8 cellular contexts compared by ENCODE assay signal in genomic region chr20:48787861-48788375, GRCh38. TPM values are rescaled to one million over a fixed set of nuclear protein-coding genes. Genes with fewer than 3 reads are reported as not detected.
DNase-seq lines count a peak whose midpoint lies in the region; ATAC-seq and TF ChIP-seq lines count a peak whose summit lies in the region.

No MANE protein-coding gene starts in this region.

- H2AFZ ChIP-seq in mammary epithelial cell (ENCODE audit: low read depth, low read length) (no peak overlapping the region), trophoblast cell (ENCODE audit: insufficient read depth, low read length, poor library complexity) (no peak overlapping the region)

- peaks cover 8% of the 10 kb centered on the region for H3K36me3 Mint-ChIP-seq in activated T-cell treated with anti-CD3 and anti-CD28 coated beads, Interleukin-2, amount 50 U/mL, for 24 hours (ENCODE audit: low read depth)

- peaks cover 54% of the 10 kb centered on the region for H3K4me1 Mint-ChIP-seq in activated T-cell treated with anti-CD3 and anti-CD28 coated beads, Interleukin-2, amount 50 U/mL, for 24 hours (ENCODE audit: low read depth)

- H3K14ac ChIP-seq in trophoblast cell (ENCODE audit: low read length) = no peak overlapping the region

- H3K79me2 ChIP-seq in mammary epithelial cell (ENCODE audit: insufficient read depth, low read length) = no peaks in the 10 kb centered on the region
- no peaks in the 10 kb centered on the region for H3K79me2 ChIP-seq in trophoblast cell (ENCODE audit: control insufficient read depth, insufficient read depth, low read length, poor library complexity)

- no peaks in the 10 kb centered on the region for H3K4me1 ChIP-seq in mammary epithelial cell (ENCODE audit: insufficient read depth, low read length)
- no peaks in the 10 kb centered on the region for H3K4me1 ChIP-seq in trophoblast cell (ENCODE audit: control insufficient read depth in 1 of 2, insufficient read depth in 2 of 2, low read length in 2 of 2)

- ATAC-seq in GM18858 (IDR thresholded peaks at IDR 0.05; ENCODE audit: unreplicated experiment) (no peak), HG02938 (IDR thresholded peaks at IDR 0.05; ENCODE audit: unreplicated experiment) (no peak)

- no peak overlapping the region for H3K4me2 ChIP-seq in mammary epithelial cell (ENCODE audit: insufficient read depth, low read depth, low read length)
- no peak overlapping the region for H3K4me2 ChIP-seq in trophoblast cell (ENCODE audit: low read length)

- no peaks in the 10 kb centered on the region for H3K27me3 Mint-ChIP-seq in activated T-cell treated with anti-CD3 and anti-CD28 coated beads, Interleukin-2, amount 50 U/mL, for 24 hours

- TF ChIP-seq CTCF in NB4 (IDR thresholded peaks at IDR 0.05; ENCODE audit: low read depth, low read length) = no peak
- TF ChIP-seq CTCF in mammary epithelial cell (conservative IDR thresholded peaks at IDR 0.05 in 1 of 2, IDR thresholded peaks at IDR 0.05 in 1 of 2; ENCODE audit: extremely low read depth in 1 of 2, insufficient read depth in 1 of 2, low read depth in 1 of 2, low read length in 2 of 2) = no peak

- intact Hi-C loops in mammary epithelial cell (cut with micrococcal nuclease) = no loop called here

- H3K36me3 ChIP-seq in mammary epithelial cell (ENCODE audit: insufficient read depth, low read length) (no peaks in the 10 kb centered on the region), trophoblast cell (ENCODE audit: control insufficient read depth in 1 of 2, insufficient read depth in 2 of 2, low read length in 2 of 2) (no peaks in the 10 kb centered on the region)

- no peak overlapping the region for H2BK5ac ChIP-seq in trophoblast cell (ENCODE audit: low read depth, low read length, poor library complexity)

- H2BK12ac ChIP-seq in trophoblast cell (ENCODE audit: low read length) = no peak overlapping the region

- no peaks in the 10 kb centered on the region for H3K79me1 ChIP-seq in trophoblast cell (ENCODE audit: low read length)

- H3K27me3 ChIP-seq in mammary epithelial cell (ENCODE audit: insufficient read depth, low read length) = peaks cover 5% of the 10 kb centered on the region
- H3K27me3 ChIP-seq in trophoblast cell (ENCODE audit: insufficient read depth, low read length) = no peaks in the 10 kb centered on the region

- TF ChIP-seq POLR2A in NB4 (IDR thresholded peaks at IDR 0.05; ENCODE audit: extremely low read depth, insufficient read length) = no peak

- H3K4me3 ChIP-seq in NB4 (ENCODE audit: low read depth, low read length) = peak overlapping the region; percentile 39
- no peak overlapping the region for H3K4me3 ChIP-seq in mammary epithelial cell (replicated peaks in 1 of 3; ENCODE audit: insufficient read depth in 1 of 3, low read depth in 2 of 3, low read length in 3 of 3)
- no peak overlapping the region for H3K4me3 ChIP-seq in trophoblast cell (ENCODE audit: low read depth, low read length)

- no peak overlapping the region for H4K12ac ChIP-seq in trophoblast cell (ENCODE audit: low read depth, low read length)

- no peak overlapping the region for H2AK5ac ChIP-seq in trophoblast cell (ENCODE audit: low read length)

- no TSS peak for BruUV-seq in mammary epithelial cell (replicated peaks; lab: Mats Ljungman, UMichigan)

- dilution Hi-C loops in mammary epithelial cell (cut with HindIII; ENCODE audit: low sequenced_read_pairs) = no loop called here

- CTCF ChIA-PET in mammary epithelial cell (lab: Charles Lee; ENCODE audit: low non-redundant PET) = no interaction called here

- H3K27ac ChIP-seq in mammary epithelial cell (ENCODE audit: insufficient read depth, low read depth, low read length) (no peak overlapping the region), trophoblast cell (ENCODE audit: low read depth, low read length) (no peak overlapping the region)

- DNase-seq in activated T-cell treated with anti-CD3 and anti-CD28 coated beads, Interleukin-2, amount 50 U/mL, for 24 hours = no peak
- DNase-seq in activated T-cell treated with anti-CD3 and anti-CD28 coated beads, Interleukin-2, amount 50 U/mL, for 48 hours = no peak
- DNase-seq in NB4 (ENCODE audit: low read depth) (peak; percentile 90), mammary epithelial cell (peak; percentile 5), trophoblast cell (peak; percentile 36 to 72)
- no peak for DNase-seq in NK-92 treated with Interleukin-12 subunit alpha and Interleukin-12 subunit beta, amount 100 ng/mL, for 24 hours (lab: John Stamatoyannopoulos, UW)

- H4K91ac ChIP-seq in trophoblast cell (ENCODE audit: low read depth, low read length) = no peak overlapping the region

- no peaks in the 10 kb centered on the region for H4K20me1 ChIP-seq in mammary epithelial cell (ENCODE audit: insufficient read depth, low read length)

- H3K9ac ChIP-seq in mammary epithelial cell (ENCODE audit: insufficient read depth, low read length) = no peak overlapping the region
- H3K9ac ChIP-seq in trophoblast cell (ENCODE audit: low read length) = no peak overlapping the region

- no peak overlapping the region for H3K18ac ChIP-seq in trophoblast cell (ENCODE audit: low read length)

- in situ Hi-C loops in mammary epithelial cell (cut with MboI; ENCODE audit: low sequenced_read_pairs in 2 of 2) = no loop called here

- H3K23ac ChIP-seq in trophoblast cell (ENCODE audit: low read length) = no peak overlapping the region

- 82% methylated on average over 8 of the region's 9 CpGs for WGBS in mammary epithelial cell (ENCODE audit: low coverage, missing lambda C conversion rate)
- WGBS in trophoblast cell (ENCODE audit: extremely low coverage, insufficient coverage, insufficient read length) = no CpG with 5 or more reads among the region's 9 CpGs

- H4K8ac ChIP-seq in trophoblast cell (ENCODE audit: low read depth, low read length) = no peak overlapping the region

- no peaks in the 10 kb centered on the region for H3K9me3 Mint-ChIP-seq in activated T-cell treated with anti-CD3 and anti-CD28 coated beads, Interleukin-2, amount 50 U/mL, for 24 hours

- H3K9me3 ChIP-seq in mammary epithelial cell (replicated peaks; ENCODE audit: insufficient read depth, low read length) (no peaks in the 10 kb centered on the region), trophoblast cell (ENCODE audit: insufficient read depth, low read depth, low read length) (peaks cover 2% of the 10 kb centered on the region)

- peak overlapping the region; percentile 84 for H3K27ac Mint-ChIP-seq in activated T-cell treated with anti-CD3 and anti-CD28 coated beads, Interleukin-2, amount 50 U/mL, for 24 hours

- H3K4ac ChIP-seq in trophoblast cell (ENCODE audit: low read depth, low read length) = no peak overlapping the region

- no peak overlapping the region for H3K4me3 Mint-ChIP-seq in activated T-cell treated with anti-CD3 and anti-CD28 coated beads, Interleukin-2, amount 50 U/mL, for 24 hours

- no peak overlapping the region for H2BK120ac ChIP-seq in trophoblast cell (ENCODE audit: insufficient read depth, low read length, poor library complexity)

RNA-seq across cellular contexts. Expression of gene PREX1, which starts 39.9 kb away (rescaled TPM):
- under 1 TPM in 1 of 2 donors, not detected in 1; 0.17 TPM for total RNA-seq in mammary epithelial cell
- 0.06 TPM for polyA plus RNA-seq in mammary epithelial cell
- not detected for polyA minus RNA-seq in mammary epithelial cell
- 9.3 and 10.5 TPM in 2 replicates for polyA plus RNA-seq in trophoblast cell (2013)

Comparison
In these comparisons a context has a peak if more than half of its experiments do, and no peak if none do; other contexts are left out.
1. DNase-seq: peak in NB4 (single experiment), mammary epithelial cell (single experiment) and trophoblast cell (2 of 2); none in activated T-cell treated with anti-CD3 and anti-CD28 coated beads, Interleukin-2, amount 50 U/mL, for 24 hours (single experiment), activated T-cell treated with anti-CD3 and anti-CD28 coated beads, Interleukin-2, amount 50 U/mL, for 48 hours (0 of 2) and NK-92 treated with Interleukin-12 subunit alpha and Interleukin-12 subunit beta, amount 100 ng/mL, for 24 hours (single experiment).